In genomic region chrX:46811101-46811500, GRCh38 we compare ENCODE assay signal across 15 cellular contexts.
"Had no signal": no experiment of that assay in that cellular context is flagged by ENCODE, and none has a peak within 500 bp of the region (broad histone marks: within the 10 kb centered on the region; RNA-seq: fewer than 3 reads in every experiment).

No MANE protein-coding gene starts in this region.

- H3K27me3 ChIP-seq: ascending aorta, foreskin keratinocyte, right lobe of liver, suprapubic skin, upper lobe of left lung had no signal

- H3K9me3 Mint-ChIP-seq: activated B cell treated with CpG ODN at 0.5 μM for 24 hours; activated CD8-positive, alpha-beta T cell treated with anti-CD3 and anti-CD28 coated beads for 36 hours; activated naive CD8-positive, alpha-beta T cell treated with anti-CD3 and anti-CD28 coated beads, Interleukin-2, amount 50 U/mL, for 24 hours; immature natural killer cell; stimulated activated naive CD8-positive, alpha-beta T cell treated with anti-CD3 and anti-CD28 coated beads, Interleukin-15, Interleukin-2, amounts not matched to agents 100 ng/mL and 50 ng/mL, for 24 hours had no signal

- H3K9me3 ChIP-seq: ascending aorta, psoas muscle, right lobe of liver, suprapubic skin, upper lobe of left lung had no signal

- H3K27ac ChIP-seq: ascending aorta, foreskin keratinocyte, psoas muscle, right lobe of liver, suprapubic skin, upper lobe of left lung had no signal

- H3K27ac Mint-ChIP-seq: activated B cell treated with CpG ODN at 0.5 μM for 24 hours; activated CD8-positive, alpha-beta T cell treated with anti-CD3 and anti-CD28 coated beads for 36 hours; activated naive CD8-positive, alpha-beta T cell treated with anti-CD3 and anti-CD28 coated beads, Interleukin-2, amount 50 U/mL, for 24 hours; immature natural killer cell; stimulated activated naive CD8-positive, alpha-beta T cell treated with anti-CD3 and anti-CD28 coated beads, Interleukin-15, Interleukin-2, amounts not matched to agents 100 ng/mL and 50 ng/mL, for 24 hours had no signal

- DNase-seq: activated B cell treated with CpG ODN at 0.5 μM for 24 hours; activated CD4-positive, alpha-beta T cell treated with anti-CD3 and anti-CD28 coated beads for 48 hours; activated CD8-positive, alpha-beta memory T cell treated with anti-CD3 and anti-CD28 coated beads, Interleukin-2, amount 50 U/mL, for 48 hours; activated CD8-positive, alpha-beta T cell treated with anti-CD3 and anti-CD28 coated beads for 36 hours; activated naive CD4-positive, alpha-beta T cell; activated naive CD8-positive, alpha-beta T cell treated with anti-CD3 and anti-CD28 coated beads, Interleukin-2, amount 50 U/mL, for 24 hours; foreskin keratinocyte; immature natural killer cell; psoas muscle; right lobe of liver; T-helper 2 cell; upper lobe of left lung had no signal

- H3K36me3 ChIP-seq: ascending aorta, right lobe of liver, suprapubic skin, upper lobe of left lung had no signal

- H3K36me3 Mint-ChIP-seq: immature natural killer cell had no signal

- H3K4me3 ChIP-seq: ascending aorta, psoas muscle, right lobe of liver, suprapubic skin, upper lobe of left lung had no signal

- ATAC-seq: activated CD8-positive, alpha-beta T cell treated with anti-CD3 and anti-CD28 coated beads for 36 hours; activated naive CD8-positive, alpha-beta T cell treated with anti-CD3 and anti-CD28 coated beads, Interleukin-2, amount 50 U/mL, for 24 hours; foreskin keratinocyte; psoas muscle; right lobe of liver had no signal

- H3K4me1 ChIP-seq: ascending aorta, foreskin keratinocyte, psoas muscle, suprapubic skin, upper lobe of left lung had no signal
